ENCODE assay signal across 1 cellular context in the genomic region with DNA sequence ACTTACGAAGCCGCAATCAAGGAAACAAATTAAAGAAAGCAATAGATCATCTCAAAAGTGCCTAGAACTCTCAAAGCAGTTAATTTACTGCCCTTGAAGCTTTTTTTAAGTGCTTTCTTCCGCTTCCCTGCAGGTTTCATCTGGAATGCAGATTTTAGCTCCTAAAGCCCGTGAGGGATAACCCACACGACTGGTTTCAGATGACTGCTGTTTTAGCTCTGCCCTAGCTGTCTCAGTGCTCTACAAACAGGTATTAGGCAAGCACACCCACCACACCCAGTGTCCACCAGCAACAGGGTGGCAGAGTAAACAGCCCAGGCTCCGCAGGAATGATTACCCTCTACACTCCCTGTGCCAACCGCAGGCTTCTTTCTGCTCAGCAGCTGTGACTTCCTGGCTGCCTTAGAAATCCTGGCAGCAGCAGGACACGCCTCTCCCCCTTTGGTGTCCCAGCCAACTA.
TF ChIP-seq lines count a peak whose summit lies in the region.

No MANE protein-coding gene starts in this region.

TF ChIP-seq in GM23338, 12 proteins besides CTCF, POLR2A, EP300 and RAD21 (continued from another document):
- TF ChIP-seq REST (IDR thresholded peaks at IDR 0.05; ENCODE audit: unreplicated experiment), result no peak
- no peak for TF ChIP-seq STAT1 (IDR thresholded peaks at IDR 0.05; ENCODE audit: unreplicated experiment)
- TF ChIP-seq NANOG (IDR thresholded peaks at IDR 0.05; ENCODE audit: borderline replicate concordance), result no peak; the same call in 1 of the 2 replicates
- TF ChIP-seq POLR2AphosphoS5 (IDR thresholded peaks at IDR 0.05; ENCODE audit: low read depth), result no peak
